Comparison of ENCODE assay signal across 8 cellular contexts in genomic region chr1:1629430-1630190, GRCh38. TPM values are rescaled to one million over a fixed set of nuclear protein-coding genes. Genes with fewer than 3 reads are reported as not detected.
A peak's percentile ranks its signal among the peaks of the same experiment; 100 is the strongest.
DNase-seq lines count a peak whose midpoint lies in the region; FAIRE-seq and TF ChIP-seq lines count a peak whose summit lies in the region.

No MANE protein-coding gene starts in this region.

- no peaks in the 10 kb centered on the region for H3K79me2 ChIP-seq in keratinocyte (ENCODE audit: control insufficient read depth, insufficient read depth, low read length)

- H3K4me3 ChIP-seq in Jurkat, Clone E6-1 (ENCODE audit: low read length), result peak overlapping the region; percentile 58
- peak overlapping the region; percentile 30 to 62 (median 53) for H3K4me3 ChIP-seq in keratinocyte (ENCODE audit: control insufficient read depth in 2 of 3, extremely low read depth in 1 of 3, insufficient read depth in 2 of 3, low read depth in 1 of 3, low read length in 3 of 3)

- H2AFZ ChIP-seq in keratinocyte (ENCODE audit: control insufficient read depth, low read length), result no peak overlapping the region

- FAIRE-seq in keratinocyte (lab: Jason Lieb, UNC), result no peak

- peaks cover 18% of the 10 kb centered on the region for H3K4me1 ChIP-seq in keratinocyte (ENCODE audit: control insufficient read depth, extremely low read depth, insufficient read depth, low read length)

- DNase-seq in Jurkat, Clone E6-1 (ENCODE audit: low read depth, low spot score), result peak; percentile 83
- DNase-seq in activated T-cell treated with anti-CD3 and anti-CD28 coated beads for 1 hour (ENCODE audit: low read depth), result peak; percentile 61
- no peak for DNase-seq in keratinocyte (ENCODE audit: low read depth, low spot score)
- peak; percentile 75 to 82 for DNase-seq in stimulated activated CD8-positive, alpha-beta memory T cell treated with anti-CD3 and anti-CD28 coated beads, Interleukin-7, amount 100 ng/mL, for 4 hours (ENCODE audit: low read depth in 2 of 2)
- DNase-seq in HuH-7 (ENCODE audit: low spot score), result no peak
- no peak for DNase-seq in erythroblast (lab: John Stamatoyannopoulos, UW)
- DNase-seq in COR-L47 (lab: John Stamatoyannopoulos, UW), result no peak
- DNase-seq in SIG-M5 (lab: John Stamatoyannopoulos, UW), result no peak

- peaks cover 15% of the 10 kb centered on the region for H3K27me3 ChIP-seq in keratinocyte (ENCODE audit: control insufficient read depth, extremely low read depth, insufficient read depth, low read length)

- no peaks in the 10 kb centered on the region for H3K9me3 ChIP-seq in keratinocyte (ENCODE audit: control insufficient read depth, low read depth, low read length)

- no peak overlapping the region for H3K27ac ChIP-seq in keratinocyte (ENCODE audit: control insufficient read depth, insufficient read depth, low read length)

- H3K4me2 ChIP-seq in keratinocyte (ENCODE audit: control insufficient read depth, extremely low read depth, insufficient read depth, low read depth, low read length), result peak overlapping the region; percentile 84

- H3K9me1 ChIP-seq in keratinocyte (ENCODE audit: control insufficient read depth, extremely low read depth, insufficient read depth, low read length), result no peaks in the 10 kb centered on the region

- peak overlapping the region; percentile 33 for H3K9ac ChIP-seq in keratinocyte (ENCODE audit: control insufficient read depth, extremely low read depth, insufficient read depth, low read length)

- H3K36me3 ChIP-seq in keratinocyte (ENCODE audit: control insufficient read depth in 2 of 2, extremely low read depth in 1 of 2, insufficient read depth in 2 of 2, low read length in 2 of 2), result no peaks in the 10 kb centered on the region

- TF ChIP-seq CTCF in keratinocyte (optimal IDR thresholded peaks at IDR 0.05 in 1 of 3, IDR thresholded peaks at IDR 0.05 in 1 of 3, conservative IDR thresholded peaks at IDR 0.05 in 1 of 3; ENCODE audit: extremely low read depth in 1 of 3, insufficient read depth in 2 of 3, low read length in 3 of 3), result no peak

- dilution Hi-C loops in keratinocyte (cut with MboI; ENCODE audit: extremely low pct_ligation_motif_present, low sequenced_read_pairs), result no loop called here

- TF ChIP-seq POLR2A in erythroblast (IDR thresholded peaks at IDR 0.05; ENCODE audit: low read length), result no peak

- H4K20me1 ChIP-seq in keratinocyte (ENCODE audit: control insufficient read depth, extremely low read depth, insufficient read depth, low read length), result no peaks in the 10 kb centered on the region

RNA-seq across cellular contexts. Expression of gene MMP23B, which starts 2.4 kb away (rescaled TPM):
- 2.2 TPM for polyA plus RNA-seq in Jurkat, Clone E6-1 (2012; ENCODE audit: insufficient read depth, insufficient read length)
- polyA plus RNA-seq in keratinocyte, result 0.07 to 0.17 TPM in 2 of 3 replicates, not detected in the other
- not detected for polyA plus RNA-seq in keratinocyte (2011; ENCODE audit: low read depth)
- 0.09 TPM in 1 of 2 replicates, not detected in the other for polyA plus RNA-seq in keratinocyte (2011; cell fraction: cytosol; rRNA removed)
- 0.51 and 0.69 TPM in 2 replicates for polyA plus RNA-seq in keratinocyte (2011; cell fraction: nucleus; rRNA removed)
- polyA plus RNA-seq in keratinocyte (2012; ENCODE audit: low replicate concordance), result 0.22 TPM in 1 of 2 replicates, not detected in the other
- not detected in 3 replicates for polyA minus RNA-seq in keratinocyte
- polyA minus RNA-seq in keratinocyte (2011; cell fraction: cytosol; rRNA and poly(A)+ RNA removed), result not detected
- polyA minus RNA-seq in keratinocyte (2011; cell fraction: nucleus; rRNA and poly(A)+ RNA removed), result not detected in 2 replicates

RNA-seq across cellular contexts. Expression of gene MIB2, which starts 14.3 kb away (rescaled TPM):
- 39.1 TPM for polyA plus RNA-seq in Jurkat, Clone E6-1 (2012; ENCODE audit: insufficient read depth, insufficient read length)
- 13.9 to 34.7 TPM (median 16.6 TPM) in 3 replicates for polyA plus RNA-seq in keratinocyte
- polyA plus RNA-seq in keratinocyte (2011; ENCODE audit: low read depth), result 12.1 TPM
- polyA plus RNA-seq in keratinocyte (2011; cell fraction: cytosol; rRNA removed), result 6.2 and 26.1 TPM in 2 replicates
- 44.9 and 67.6 TPM in 2 replicates for polyA plus RNA-seq in keratinocyte (2011; cell fraction: nucleus; rRNA removed)
- polyA plus RNA-seq in keratinocyte (2012; ENCODE audit: low replicate concordance), result 24.1 and 47.6 TPM in 2 replicates
- polyA minus RNA-seq in keratinocyte, result 7.9 to 11.2 TPM (median 9.9 TPM) in 3 replicates
- 57.9 TPM for polyA minus RNA-seq in keratinocyte (2011; cell fraction: cytosol; rRNA and poly(A)+ RNA removed)
- polyA minus RNA-seq in keratinocyte (2011; cell fraction: nucleus; rRNA and poly(A)+ RNA removed), result 26.8 and 38.9 TPM in 2 replicates

RNA-seq across cellular contexts. Expression of gene CDK11B, which starts 29.2 kb away (rescaled TPM):
- polyA plus RNA-seq in Jurkat, Clone E6-1 (2012; ENCODE audit: insufficient read depth, insufficient read length), result 77.6 TPM
- 4.3 to 5.9 TPM (median 4.6 TPM) in 3 replicates for polyA plus RNA-seq in keratinocyte
- 45.9 TPM for polyA plus RNA-seq in keratinocyte (2011; ENCODE audit: low read depth)
- polyA plus RNA-seq in keratinocyte (2011; cell fraction: cytosol; rRNA removed), result 6.7 and 11.6 TPM in 2 replicates
- polyA plus RNA-seq in keratinocyte (2011; cell fraction: nucleus; rRNA removed), result 22.5 and 28.5 TPM in 2 replicates
- 23.1 and 28.2 TPM in 2 replicates for polyA plus RNA-seq in keratinocyte (2012; ENCODE audit: low replicate concordance)
- 1.6 to 9.7 TPM (median 2.7 TPM) in 3 replicates for polyA minus RNA-seq in keratinocyte
- 4.0 TPM for polyA minus RNA-seq in keratinocyte (2011; cell fraction: cytosol; rRNA and poly(A)+ RNA removed)
- polyA minus RNA-seq in keratinocyte (2011; cell fraction: nucleus; rRNA and poly(A)+ RNA removed), result 5.4 and 7.3 TPM in 2 replicates

RNA-seq across cellular contexts. Expression of gene FNDC10, which starts 29.7 kb away (rescaled TPM):
- polyA plus RNA-seq in Jurkat, Clone E6-1 (2012; ENCODE audit: insufficient read depth, insufficient read length), result 13.2 TPM
- 1.2 to 2.8 TPM (median 2.2 TPM) in 3 replicates for polyA plus RNA-seq in keratinocyte
- 0.62 TPM for polyA plus RNA-seq in keratinocyte (2011; ENCODE audit: low read depth)
- 2.6 and 7.5 TPM in 2 replicates for polyA plus RNA-seq in keratinocyte (2011; cell fraction: cytosol; rRNA removed)
- 1.5 and 3.2 TPM in 2 replicates for polyA plus RNA-seq in keratinocyte (2011; cell fraction: nucleus; rRNA removed)
- 5.9 and 6.6 TPM in 2 replicates for polyA plus RNA-seq in keratinocyte (2012; ENCODE audit: low replicate concordance)
- polyA minus RNA-seq in keratinocyte, result 1.4 to 5.3 TPM (median 1.9 TPM) in 3 replicates
- 12.9 TPM for polyA minus RNA-seq in keratinocyte (2011; cell fraction: cytosol; rRNA and poly(A)+ RNA removed)
- polyA minus RNA-seq in keratinocyte (2011; cell fraction: nucleus; rRNA and poly(A)+ RNA removed), result 1.4 and 2.6 TPM in 2 replicates

RNA-seq across cellular contexts. Expression of gene SSU72, which starts 54.9 kb away (rescaled TPM):
- 67.7 TPM for polyA plus RNA-seq in Jurkat, Clone E6-1 (2012; ENCODE audit: insufficient read depth, insufficient read length)
- 60.2 to 147 TPM (median 79.7 TPM) in 3 replicates for polyA plus RNA-seq in keratinocyte
- 163 TPM for polyA plus RNA-seq in keratinocyte (2011; ENCODE audit: low read depth)
- 119 and 121 TPM in 2 replicates for polyA plus RNA-seq in keratinocyte (2011; cell fraction: cytosol; rRNA removed)
- polyA plus RNA-seq in keratinocyte (2011; cell fraction: nucleus; rRNA removed), result 59.6 and 59.8 TPM in 2 replicates
- polyA plus RNA-seq in keratinocyte (2012; ENCODE audit: low replicate concordance), result 129 and 156 TPM in 2 replicates
- polyA minus RNA-seq in keratinocyte, result 58.5 to 75.9 TPM (median 69.3 TPM) in 3 replicates
- 145 TPM for polyA minus RNA-seq in keratinocyte (2011; cell fraction: cytosol; rRNA and poly(A)+ RNA removed)
- polyA minus RNA-seq in keratinocyte (2011; cell fraction: nucleus; rRNA and poly(A)+ RNA removed), result 29.5 and 37.0 TPM in 2 replicates

Comparison
In these comparisons a context has a peak if more than half of its experiments do, and no peak if none do; other contexts are left out.
1. DNase-seq: peak in Jurkat, Clone E6-1 (single experiment), activated T-cell treated with anti-CD3 and anti-CD28 coated beads for 1 hour (single experiment) and stimulated activated CD8-positive, alpha-beta memory T cell treated with anti-CD3 and anti-CD28 coated beads, Interleukin-7, amount 100 ng/mL, for 4 hours (2 of 2); none in keratinocyte (single experiment), HuH-7 (single experiment), erythroblast (0 of 2), COR-L47 (single experiment) and SIG-M5 (single experiment).